In genomic region chr18:79397288-79397829, GRCh38 we compare ENCODE assay signal across 1 cellular context.
TF ChIP-seq lines count a peak whose summit lies in the region.

No MANE protein-coding gene starts in this region.

TF ChIP-seq in H1, 55 proteins besides CTCF, POLR2A, EP300 and RAD21:
- TF ChIP-seq SP4 (IDR thresholded peaks at IDR 0.05; ENCODE audit: low read length) (no peak), ASH2L (IDR thresholded peaks at IDR 0.05; ENCODE audit: low read length) (no peak), RNF2 (IDR thresholded peaks at IDR 0.05; ENCODE audit: borderline replicate concordance, low read depth, low read length, missing control alignments, poor library complexity, severe bottlenecking) (peak; percentile 82), CREB1 (IDR thresholded peaks at IDR 0.05) (no peak), KDM1A (IDR thresholded peaks at IDR 0.05; ENCODE audit: borderline replicate concordance, low read length) (no peak), BACH1 (IDR thresholded peaks at IDR 0.05; ENCODE audit: low read length) (no peak), TAF7 (optimal IDR thresholded peaks at IDR 0.05; ENCODE audit: borderline replicate concordance, low read depth, low read length) (no peak), SRF (IDR thresholded peaks at IDR 0.05; ENCODE audit: low read depth, low read length) (no peak), SIRT6 (IDR thresholded peaks at IDR 0.05; ENCODE audit: low read length) (no peak), FOSL1 (IDR thresholded peaks at IDR 0.05; ENCODE audit: insufficient read depth, low read depth, low read length) (no peak), CEBPB (IDR thresholded peaks at IDR 0.05; ENCODE audit: low read depth, low read length) (no peak), SAP30 (IDR thresholded peaks at IDR 0.05; ENCODE audit: insufficient read depth, insufficient replicate concordance, low read length) (no peak), SUZ12 (IDR thresholded peaks at IDR 0.05; ENCODE audit: low read length) (peak; percentile 19), ATF2 (IDR thresholded peaks at IDR 0.05; ENCODE audit: low read length) (no peak), KDM5A (IDR thresholded peaks at IDR 0.05; ENCODE audit: low read length) (no peak), EZH2 (IDR thresholded peaks at IDR 0.05; ENCODE audit: low read depth, low read length, severe bottlenecking) (peak; percentile 82)
- TF ChIP-seq, protein P1, sequence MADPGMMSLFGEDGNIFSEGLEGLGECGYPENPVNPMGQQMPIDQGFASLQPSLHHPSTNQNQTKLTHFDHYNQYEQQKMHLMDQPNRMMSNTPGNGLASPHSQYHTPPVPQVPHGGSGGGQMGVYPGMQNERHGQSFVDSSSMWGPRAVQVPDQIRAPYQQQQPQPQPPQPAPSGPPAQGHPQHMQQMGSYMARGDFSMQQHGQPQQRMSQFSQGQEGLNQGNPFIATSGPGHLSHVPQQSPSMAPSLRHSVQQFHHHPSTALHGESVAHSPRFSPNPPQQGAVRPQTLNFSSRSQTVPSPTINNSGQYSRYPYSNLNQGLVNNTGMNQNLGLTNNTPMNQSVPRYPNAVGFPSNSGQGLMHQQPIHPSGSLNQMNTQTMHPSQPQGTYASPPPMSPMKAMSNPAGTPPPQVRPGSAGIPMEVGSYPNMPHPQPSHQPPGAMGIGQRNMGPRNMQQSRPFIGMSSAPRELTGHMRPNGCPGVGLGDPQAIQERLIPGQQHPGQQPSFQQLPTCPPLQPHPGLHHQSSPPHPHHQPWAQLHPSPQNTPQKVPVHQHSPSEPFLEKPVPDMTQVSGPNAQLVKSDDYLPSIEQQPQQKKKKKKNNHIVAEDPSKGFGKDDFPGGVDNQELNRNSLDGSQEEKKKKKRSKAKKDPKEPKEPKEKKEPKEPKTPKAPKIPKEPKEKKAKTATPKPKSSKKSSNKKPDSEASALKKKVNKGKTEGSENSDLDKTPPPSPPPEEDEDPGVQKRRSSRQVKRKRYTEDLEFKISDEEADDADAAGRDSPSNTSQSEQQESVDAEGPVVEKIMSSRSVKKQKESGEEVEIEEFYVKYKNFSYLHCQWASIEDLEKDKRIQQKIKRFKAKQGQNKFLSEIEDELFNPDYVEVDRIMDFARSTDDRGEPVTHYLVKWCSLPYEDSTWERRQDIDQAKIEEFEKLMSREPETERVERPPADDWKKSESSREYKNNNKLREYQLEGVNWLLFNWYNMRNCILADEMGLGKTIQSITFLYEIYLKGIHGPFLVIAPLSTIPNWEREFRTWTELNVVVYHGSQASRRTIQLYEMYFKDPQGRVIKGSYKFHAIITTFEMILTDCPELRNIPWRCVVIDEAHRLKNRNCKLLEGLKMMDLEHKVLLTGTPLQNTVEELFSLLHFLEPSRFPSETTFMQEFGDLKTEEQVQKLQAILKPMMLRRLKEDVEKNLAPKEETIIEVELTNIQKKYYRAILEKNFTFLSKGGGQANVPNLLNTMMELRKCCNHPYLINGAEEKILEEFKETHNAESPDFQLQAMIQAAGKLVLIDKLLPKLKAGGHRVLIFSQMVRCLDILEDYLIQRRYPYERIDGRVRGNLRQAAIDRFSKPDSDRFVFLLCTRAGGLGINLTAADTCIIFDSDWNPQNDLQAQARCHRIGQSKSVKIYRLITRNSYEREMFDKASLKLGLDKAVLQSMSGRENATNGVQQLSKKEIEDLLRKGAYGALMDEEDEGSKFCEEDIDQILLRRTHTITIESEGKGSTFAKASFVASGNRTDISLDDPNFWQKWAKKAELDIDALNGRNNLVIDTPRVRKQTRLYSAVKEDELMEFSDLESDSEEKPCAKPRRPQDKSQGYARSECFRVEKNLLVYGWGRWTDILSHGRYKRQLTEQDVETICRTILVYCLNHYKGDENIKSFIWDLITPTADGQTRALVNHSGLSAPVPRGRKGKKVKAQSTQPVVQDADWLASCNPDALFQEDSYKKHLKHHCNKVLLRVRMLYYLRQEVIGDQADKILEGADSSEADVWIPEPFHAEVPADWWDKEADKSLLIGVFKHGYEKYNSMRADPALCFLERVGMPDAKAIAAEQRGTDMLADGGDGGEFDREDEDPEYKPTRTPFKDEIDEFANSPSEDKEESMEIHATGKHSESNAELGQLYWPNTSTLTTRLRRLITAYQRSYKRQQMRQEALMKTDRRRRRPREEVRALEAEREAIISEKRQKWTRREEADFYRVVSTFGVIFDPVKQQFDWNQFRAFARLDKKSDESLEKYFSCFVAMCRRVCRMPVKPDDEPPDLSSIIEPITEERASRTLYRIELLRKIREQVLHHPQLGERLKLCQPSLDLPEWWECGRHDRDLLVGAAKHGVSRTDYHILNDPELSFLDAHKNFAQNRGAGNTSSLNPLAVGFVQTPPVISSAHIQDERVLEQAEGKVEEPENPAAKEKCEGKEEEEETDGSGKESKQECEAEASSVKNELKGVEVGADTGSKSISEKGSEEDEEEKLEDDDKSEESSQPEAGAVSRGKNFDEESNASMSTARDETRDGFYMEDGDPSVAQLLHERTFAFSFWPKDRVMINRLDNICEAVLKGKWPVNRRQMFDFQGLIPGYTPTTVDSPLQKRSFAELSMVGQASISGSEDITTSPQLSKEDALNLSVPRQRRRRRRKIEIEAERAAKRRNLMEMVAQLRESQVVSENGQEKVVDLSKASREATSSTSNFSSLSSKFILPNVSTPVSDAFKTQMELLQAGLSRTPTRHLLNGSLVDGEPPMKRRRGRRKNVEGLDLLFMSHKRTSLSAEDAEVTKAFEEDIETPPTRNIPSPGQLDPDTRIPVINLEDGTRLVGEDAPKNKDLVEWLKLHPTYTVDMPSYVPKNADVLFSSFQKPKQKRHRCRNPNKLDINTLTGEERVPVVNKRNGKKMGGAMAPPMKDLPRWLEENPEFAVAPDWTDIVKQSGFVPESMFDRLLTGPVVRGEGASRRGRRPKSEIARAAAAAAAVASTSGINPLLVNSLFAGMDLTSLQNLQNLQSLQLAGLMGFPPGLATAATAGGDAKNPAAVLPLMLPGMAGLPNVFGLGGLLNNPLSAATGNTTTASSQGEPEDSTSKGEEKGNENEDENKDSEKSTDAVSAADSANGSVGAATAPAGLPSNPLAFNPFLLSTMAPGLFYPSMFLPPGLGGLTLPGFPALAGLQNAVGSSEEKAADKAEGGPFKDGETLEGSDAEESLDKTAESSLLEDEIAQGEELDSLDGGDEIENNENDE (IDR thresholded peaks at IDR 0.05; ENCODE audit: insufficient replicate concordance, low read length), result no peak
